In genomic region chr1:226633541-226634155, GRCh38 we compare ENCODE assay signal across 7 cellular contexts.
A peak's percentile ranks its signal among the peaks of the same experiment; 100 is the strongest.
DNase-seq lines count a peak whose midpoint lies in the region; ATAC-seq and TF ChIP-seq lines count a peak whose summit lies in the region.

No MANE protein-coding gene starts in this region.

- peak; percentile 11 for ATAC-seq in GM19372 (IDR thresholded peaks at IDR 0.05; ENCODE audit: low read depth, unreplicated experiment)
- peak; percentile 25 for ATAC-seq in HG03066 (IDR thresholded peaks at IDR 0.05; ENCODE audit: low read depth, unreplicated experiment)
- no peak for ATAC-seq in GM21576 (IDR thresholded peaks at IDR 0.05; ENCODE audit: unreplicated experiment)

- DNase-seq in chondrocyte (ENCODE audit: low spot score) (peak; percentile 40), mesenteric fat pad (ENCODE audit: low spot score) (no peak), CD1c-positive myeloid dendritic cell (ENCODE audit: extremely low spot score) (no peak)

- H3K36me3 Mint-ChIP-seq in chondrocyte (ENCODE audit: low read depth) = peaks cover 3% of the 10 kb centered on the region
- peaks cover 33% of the 10 kb centered on the region for H3K36me3 Mint-ChIP-seq in stimulated activated naive CD8-positive, alpha-beta T cell treated with anti-CD3 and anti-CD28 coated beads, Interleukin-15, Interleukin-2, amounts not matched to agents 100 ng/mL and 50 ng/mL, for 24 hours (ENCODE audit: low read depth)

- no peak for TF ChIP-seq CTCF in chondrocyte (IDR thresholded peaks at IDR 0.05)

- H3K27me3 Mint-ChIP-seq in chondrocyte (ENCODE audit: low read depth) = no peaks in the 10 kb centered on the region
- no peaks in the 10 kb centered on the region for H3K27me3 Mint-ChIP-seq in stimulated activated naive CD8-positive, alpha-beta T cell treated with anti-CD3 and anti-CD28 coated beads, Interleukin-15, Interleukin-2, amounts not matched to agents 100 ng/mL and 50 ng/mL, for 24 hours

- no peaks in the 10 kb centered on the region for H3K4me1 Mint-ChIP-seq in chondrocyte (ENCODE audit: low read depth)
- H3K4me1 Mint-ChIP-seq in stimulated activated naive CD8-positive, alpha-beta T cell treated with anti-CD3 and anti-CD28 coated beads, Interleukin-15, Interleukin-2, amounts not matched to agents 100 ng/mL and 50 ng/mL, for 24 hours (ENCODE audit: low read depth) = peaks cover 53% of the 10 kb centered on the region

- no peak overlapping the region for H3K4me3 Mint-ChIP-seq in chondrocyte (ENCODE audit: unreplicated experiment)
- peak overlapping the region; percentile 27 for H3K4me3 Mint-ChIP-seq in stimulated activated naive CD8-positive, alpha-beta T cell treated with anti-CD3 and anti-CD28 coated beads, Interleukin-15, Interleukin-2, amounts not matched to agents 100 ng/mL and 50 ng/mL, for 24 hours

- no peaks in the 10 kb centered on the region for H3K9me3 Mint-ChIP-seq in chondrocyte (ENCODE audit: low read depth)
- H3K9me3 Mint-ChIP-seq in stimulated activated naive CD8-positive, alpha-beta T cell treated with anti-CD3 and anti-CD28 coated beads, Interleukin-15, Interleukin-2, amounts not matched to agents 100 ng/mL and 50 ng/mL, for 24 hours = no peaks in the 10 kb centered on the region

- H3K27ac Mint-ChIP-seq in chondrocyte (ENCODE audit: unreplicated experiment) = no peak overlapping the region
- H3K27ac Mint-ChIP-seq in stimulated activated naive CD8-positive, alpha-beta T cell treated with anti-CD3 and anti-CD28 coated beads, Interleukin-15, Interleukin-2, amounts not matched to agents 100 ng/mL and 50 ng/mL, for 24 hours = peak overlapping the region; percentile 97
